22 cellular contexts compared by ENCODE assay signal in genomic region chr11:9066432-9066925, GRCh38. TPM values are rescaled to one million over a fixed set of nuclear protein-coding genes. Genes with fewer than 3 reads are reported as not detected.
DNase-seq lines count a peak whose midpoint lies in the region; TF ChIP-seq lines count a peak whose summit lies in the region.
"Had no signal": no experiment of that assay in that cellular context is flagged by ENCODE, and none has a peak within 500 bp of the region (broad histone marks: within the 10 kb centered on the region; RNA-seq: fewer than 3 reads in every experiment).

No MANE protein-coding gene starts in this region.

- no peak overlapping the region for H3K9ac ChIP-seq in parathyroid adenoma
- H3K9ac ChIP-seq: KMS-11 had no signal

- H3K9me3 ChIP-seq in esophagus muscularis mucosa, result no peaks in the 10 kb centered on the region
- no peaks in the 10 kb centered on the region for H3K9me3 ChIP-seq in parathyroid adenoma (ENCODE audit: control insufficient read depth, low read length)
- H3K9me3 ChIP-seq: gastroesophageal sphincter, psoas muscle, upper lobe of left lung had no signal

- no peak for TF ChIP-seq EP300 in esophagus muscularis mucosa (IDR thresholded peaks at IDR 0.05)

- H2AFZ ChIP-seq in parathyroid adenoma, result peak overlapping the region; percentile 28

- H3K4me2 ChIP-seq in parathyroid adenoma (ENCODE audit: low read length), result no peak overlapping the region
- H3K4me2 ChIP-seq: KMS-11 had no signal

- DNase-seq in DMS53 (lab: John Stamatoyannopoulos, UW) (peak; percentile 69), DMS53 treated with DMSO at 0.1 percent for 48 hours (lab: John Stamatoyannopoulos, UW; ENCODE audit: unreplicated experiment) (no peak), NCI-H2227 (lab: John Stamatoyannopoulos, UW; ENCODE audit: unreplicated experiment) (peak; percentile 80), esophagus muscularis mucosa (ENCODE audit: extremely low spot score) (no peak), NCI-H2107 (lab: John Stamatoyannopoulos, UW) (no peak), Kasumi-1 (lab: John Stamatoyannopoulos, UW) (no peak), putamen (ENCODE audit: low spot score) (no peak)
- DNase-seq: activated CD4-positive, alpha-beta T cell treated with anti-CD3 and anti-CD28 coated beads, Interleukin-2, amount 50 U/mL, for 4 hours; activated T-cell treated with anti-CD3 and anti-CD28 coated beads, Interleukin-2, amount 50 U/mL, for 4 hours; cortex of kidney; DND-41; H9; NCI-H526; psoas muscle; stimulated activated naive CD4-positive, alpha-beta T cell treated with Interleukin-2 at 50 U/mL for 16 hours; SW 1271; upper lobe of left lung had no signal

- no peak for TF ChIP-seq POLR2A in esophagus muscularis mucosa (IDR thresholded peaks at IDR 0.05; ENCODE audit: low read depth)

- intact Hi-C loops in esophagus muscularis mucosa (cut with DNase I), result no loop called here

- H3K27me3 ChIP-seq in esophagus muscularis mucosa, result no peaks in the 10 kb centered on the region
- H3K27me3 ChIP-seq in parathyroid adenoma (ENCODE audit: control insufficient read depth, insufficient read depth, low read length), result no peaks in the 10 kb centered on the region
- H3K27me3 ChIP-seq: gastroesophageal sphincter, upper lobe of left lung had no signal

- TF ChIP-seq CTCF in esophagus muscularis mucosa (IDR thresholded peaks at IDR 0.05), result no peak
- TF ChIP-seq CTCF in parathyroid adenoma (IDR thresholded peaks at IDR 0.05), result no peak

- H3K4me3 ChIP-seq in esophagus muscularis mucosa (no peak overlapping the region), parathyroid adenoma (ENCODE audit: low read depth, low read length) (no peak overlapping the region)
- H3K4me3 ChIP-seq: gastroesophageal sphincter, psoas muscle, upper lobe of left lung had no signal

- no peaks in the 10 kb centered on the region for H3K79me2 ChIP-seq in parathyroid adenoma

- WGBS in esophagus muscularis mucosa, result 91% methylated on average over 4 of the region's 5 CpGs

- peak overlapping the region in 3 of 4 donors; percentile 37 to 44 (median 43) for H3K27ac ChIP-seq in esophagus muscularis mucosa (replicated peaks in 1 of 4)
- H3K27ac ChIP-seq in parathyroid adenoma, result no peak overlapping the region
- H3K27ac ChIP-seq: C4-2B, epithelial cell of prostate, KMS-11, psoas muscle, upper lobe of left lung had no signal

- H3K4me1 ChIP-seq in esophagus muscularis mucosa (peaks cover 0 to 15% (median 10%) of the 10 kb centered on the region in 4 donors), parathyroid adenoma (peaks cover 7% of the 10 kb centered on the region)
- H3K4me1 ChIP-seq: psoas muscle, upper lobe of left lung had no signal

- no peaks in the 10 kb centered on the region for H3K36me3 ChIP-seq in esophagus muscularis mucosa
- H3K36me3 ChIP-seq in parathyroid adenoma (ENCODE audit: control insufficient read depth, insufficient read depth, low read length), result no peaks in the 10 kb centered on the region
- H3K36me3 ChIP-seq: upper lobe of left lung had no signal

RNA-seq across cellular contexts. Expression of gene SCUBE2, which starts 24.9 kb away (rescaled TPM):
- total RNA-seq in esophagus muscularis mucosa, result 10 to 100 TPM in 1 of 4 donors, 1 to 10 TPM in 3; 1.7 to 11.5 (median 8.2) TPM

Comparison
In these comparisons a context has a peak if more than half of its experiments do, and no peak if none do; other contexts are left out.
1. DNase-seq: peak in DMS53 (single experiment) and NCI-H2227 (single experiment); none in DMS53 treated with DMSO at 0.1 percent for 48 hours (single experiment), esophagus muscularis mucosa (single experiment), NCI-H2107 (single experiment), Kasumi-1 (0 of 2) and putamen (single experiment).